ENCODE assay signal across 27 cellular contexts in the genomic region with DNA sequence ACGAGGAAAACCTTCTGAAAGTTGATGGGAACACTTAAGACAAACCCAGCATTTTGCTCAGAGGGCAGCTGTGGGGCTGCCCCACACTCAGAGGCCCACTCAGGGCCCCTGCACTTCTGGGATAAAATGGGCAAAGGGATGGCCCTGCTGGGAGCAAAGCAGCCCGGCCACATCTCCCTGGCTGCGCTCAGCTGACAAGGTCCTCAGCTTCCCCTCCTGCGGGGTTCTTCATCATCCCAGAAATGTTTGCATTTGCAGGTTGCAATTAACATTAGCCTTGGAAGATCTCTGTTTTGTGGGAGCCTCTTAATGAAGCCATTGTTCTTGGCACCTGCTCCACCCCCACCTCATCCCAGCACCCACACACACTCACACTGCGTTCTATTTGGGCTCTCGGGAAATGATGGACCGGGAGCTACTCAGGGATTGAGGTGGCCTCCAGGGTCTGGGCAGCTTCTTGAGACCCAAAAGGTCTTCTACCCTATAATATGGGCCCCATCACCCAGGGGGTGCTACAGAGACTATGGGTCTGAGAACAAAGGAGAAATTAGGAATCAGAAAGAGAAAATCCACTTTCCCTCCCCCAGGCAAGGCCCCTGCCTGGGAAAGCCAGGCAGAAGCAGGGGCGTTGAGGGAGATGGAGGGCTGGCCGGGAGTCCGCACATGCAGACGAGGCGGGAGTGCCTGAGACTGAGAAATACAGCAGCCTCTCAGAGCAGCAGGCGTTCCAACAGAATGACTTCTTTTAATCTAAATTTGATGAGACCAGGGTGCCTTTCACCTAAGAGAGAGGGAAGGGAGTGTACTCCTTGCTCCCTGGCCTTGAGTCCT. TPM values are rescaled to one million over a fixed set of nuclear protein-coding genes. Genes with fewer than 3 reads are reported as not detected.
DNase-seq lines count a peak whose midpoint lies in the region; ATAC-seq and TF ChIP-seq lines count a peak whose summit lies in the region.
"Had no signal": no experiment of that assay in that cellular context is flagged by ENCODE, and none has a peak within 500 bp of the region (broad histone marks: within the 10 kb centered on the region; RNA-seq: fewer than 3 reads in every experiment).

No MANE protein-coding gene starts in this region.

- ATAC-seq in activated CD8-positive, alpha-beta memory T cell treated with anti-CD3 and anti-CD28 coated beads, Interleukin-2, amount 10 ng/mL, durations not matched to agents 7 days and 5 days, result no peak
- ATAC-seq in left lobe of liver (no peak), HG03039 (IDR thresholded peaks at IDR 0.05; ENCODE audit: unreplicated experiment) (no peak)
- ATAC-seq: GM12878, Right ventricle myocardium inferior had no signal

- intact Hi-C loops in vagina (cut with DNase I), result no loop called here

- no peak for TF ChIP-seq CTCF in vagina (IDR thresholded peaks at IDR 0.05)

- TF ChIP-seq POLR2A in vagina (IDR thresholded peaks at IDR 0.05), result no peak

- no peaks in the 10 kb centered on the region for H3K9me3 Mint-ChIP-seq in activated CD8-positive, alpha-beta memory T cell treated with anti-CD3 and anti-CD28 coated beads, Interleukin-2, amount 10 ng/mL, durations not matched to agents 7 days and 5 days (ENCODE audit: low read depth)
- H3K9me3 Mint-ChIP-seq: CD4-positive, alpha-beta T cell had no signal

- no peak overlapping the region for H3K4me3 Mint-ChIP-seq in activated CD8-positive, alpha-beta memory T cell treated with anti-CD3 and anti-CD28 coated beads, Interleukin-2, amount 10 ng/mL, durations not matched to agents 7 days and 5 days
- H3K4me3 Mint-ChIP-seq: CD4-positive, alpha-beta T cell had no signal

- CTCF ChIA-PET in activated CD8-positive, alpha-beta memory T cell treated with anti-CD3 and anti-CD28 coated beads, Interleukin-2, amount 10 ng/mL, durations not matched to agents 7 days and 5 days (lab: Charles Lee), result no interaction called here

- no peak overlapping the region for H3K27ac Mint-ChIP-seq in activated CD8-positive, alpha-beta memory T cell treated with anti-CD3 and anti-CD28 coated beads, Interleukin-2, amount 10 ng/mL, durations not matched to agents 7 days and 5 days
- H3K27ac Mint-ChIP-seq: CD4-positive, alpha-beta T cell had no signal

- H3K36me3 ChIP-seq in vagina, result no peaks in the 10 kb centered on the region
- H3K36me3 ChIP-seq: BLaER1, HAP-1, SJSA1 had no signal

- no peaks in the 10 kb centered on the region for H3K27me3 ChIP-seq in vagina
- H3K27me3 ChIP-seq: BLaER1 had no signal

- H3K9me3 ChIP-seq in vagina, result no peaks in the 10 kb centered on the region
- H3K9me3 ChIP-seq: BLaER1, HAP-1, SJSA1 had no signal

- H3K4me3 ChIP-seq in vagina, result no peak overlapping the region
- H3K4me3 ChIP-seq: BLaER1, GM12878, HAP-1, SJSA1 had no signal

- peaks cover 13% of the 10 kb centered on the region for H3K4me1 ChIP-seq in vagina
- H3K4me1 ChIP-seq: HAP-1, SJSA1 had no signal

- H3K27me3 Mint-ChIP-seq in activated CD8-positive, alpha-beta memory T cell treated with anti-CD3 and anti-CD28 coated beads, Interleukin-2, amount 10 ng/mL, durations not matched to agents 7 days and 5 days, result peaks cover 5% of the 10 kb centered on the region

- DNase-seq in activated CD8-positive, alpha-beta memory T cell treated with anti-CD3 and anti-CD28 coated beads, Interleukin-2, amount 10 ng/mL, durations not matched to agents 7 days and 5 days, result peak; percentile 21
- no peak for DNase-seq in activated CD8-positive, alpha-beta memory T cell treated with anti-CD3 and anti-CD28 coated beads for 24 hours
- DNase-seq in ecto neural progenitor cell (ENCODE audit: low spot score) (peak; percentile 40), left lobe of liver (ENCODE audit: low spot score) (peak; percentile 12), vagina (ENCODE audit: extremely low spot score in 2 of 2) (peak; percentile 47 to 77), OCI-M1 (lab: John Stamatoyannopoulos, UW) (no peak), NCI-H1105 treated with DMSO at 0.1 percent for 48 hours (lab: John Stamatoyannopoulos, UW) (no peak)
- DNase-seq: ACHN; CD4-positive, alpha-beta T cell; COR-L47; DMS 273 treated with DMSO at 0.1 percent for 48 hours; DMS79 treated with DMSO at 0.1 percent for 48 hours; KBM-7; MM.1S; NCI-H1092; NCI-H1436 treated with DMSO at 0.1 percent for 48 hours; NCI-H2029; NCI-H345; NCI-H524 had no signal

- H3K36me3 Mint-ChIP-seq in activated CD8-positive, alpha-beta memory T cell treated with anti-CD3 and anti-CD28 coated beads, Interleukin-2, amount 10 ng/mL, durations not matched to agents 7 days and 5 days, result no peaks in the 10 kb centered on the region

- no peaks in the 10 kb centered on the region for H3K4me1 Mint-ChIP-seq in activated CD8-positive, alpha-beta memory T cell treated with anti-CD3 and anti-CD28 coated beads, Interleukin-2, amount 10 ng/mL, durations not matched to agents 7 days and 5 days

- no peak overlapping the region for H3K27ac ChIP-seq in vagina
- H3K27ac ChIP-seq: 22Rv1, BLaER1, HL-60, SJSA1 had no signal

RNA-seq across cellular contexts. Expression of a gene that starts 53.7 kb away (rescaled TPM):
- 100 to 1,000 TPM; 921 to 988 TPM for total RNA-seq in activated CD8-positive, alpha-beta memory T cell treated with anti-CD3 and anti-CD28 coated beads, Interleukin-2, amount 10 ng/mL, durations not matched to agents 7 days and 5 days
- total RNA-seq in left lobe of liver, result 271 TPM
- 571 TPM for total RNA-seq in vagina

Comparison
In these comparisons a context has a peak if more than half of its experiments do, and no peak if none do; other contexts are left out.
1. DNase-seq: peak in activated CD8-positive, alpha-beta memory T cell treated with anti-CD3 and anti-CD28 coated beads, Interleukin-2, amount 10 ng/mL, durations not matched to agents 7 days and 5 days (single experiment), ecto neural progenitor cell (single experiment), left lobe of liver (single experiment) and vagina (2 of 2); none in activated CD8-positive, alpha-beta memory T cell treated with anti-CD3 and anti-CD28 coated beads for 24 hours (single experiment), OCI-M1 (single experiment) and NCI-H1105 treated with DMSO at 0.1 percent for 48 hours (single experiment).